In genomic region chr12:67832155-67832554, GRCh38 we compare ENCODE assay signal across 31 cellular contexts.
"Had no signal": no experiment of that assay in that cellular context is flagged by ENCODE, and none has a peak within 500 bp of the region (broad histone marks: within the 10 kb centered on the region; RNA-seq: fewer than 3 reads in every experiment).

No MANE protein-coding gene starts in this region.

- H3K4me2 ChIP-seq: neural progenitor cell, smooth muscle cell had no signal

- DNase-seq: natural killer cell; occipital lobe; ovary; posterior cingulate gyrus; psoas muscle; right cardiac atrium; spleen; stimulated activated CD4-positive, alpha-beta T cell treated with anti-CD3 and anti-CD28 coated beads, Interleukin-12 subunit alpha, Interleukin-12 subunit beta, amount 100 ng/mL, for 4 hours; stimulated activated CD4-positive, alpha-beta T cell treated with anti-CD3 and anti-CD28 coated beads, Interleukin-1b, Interleukin-23, amount 100 ng/mL, for 48 hours; stimulated activated CD4-positive, alpha-beta T cell treated with anti-CD3 and anti-CD28 coated beads, Interleukin-4, amount 100 ng/mL, for 1 hour; stimulated activated CD4-positive, alpha-beta T cell treated with anti-CD3 and anti-CD28 coated beads, Interleukin-4, amount 100 ng/mL, for 4 hours; stimulated activated CD8-positive, alpha-beta memory T cell treated with anti-CD3 and anti-CD28 coated beads, Interleukin-4, amount 100 ng/mL, for 48 hours; stimulated activated naive CD4-positive, alpha-beta T cell; stimulated activated naive CD8-positive, alpha-beta T cell treated with anti-CD3 and anti-CD28 coated beads, Interleukin-15, amount 100 ng/mL, for 72 hours; stimulated activated naive CD8-positive, alpha-beta T cell treated with anti-CD3 and anti-CD28 coated beads, Interleukin-15, Interleukin-2, amounts not matched to agents 100 U/mL and 50 U/mL, for 24 hours; substantia nigra; testis; tibial artery; transverse colon; upper lobe of right lung; uterus had no signal

- H3K4me3 ChIP-seq: neural progenitor cell, ovary, psoas muscle, skin epidermis, smooth muscle cell, spleen, suprapubic skin, testis, tibial artery, transverse colon, upper lobe of right lung, uterus had no signal

- H3K79me2 ChIP-seq: parathyroid adenoma had no signal

- H3K27me3 Mint-ChIP-seq: progenitor cell of endocrine pancreas; stimulated activated memory B cell treated with anti-CD40 and anti-IgM and Interleukin-4, amounts not matched to agents 10 μg/mL and 1 μg/mL and 100 μg/mL, for 72 hours; stimulated activated naive CD8-positive, alpha-beta T cell treated with anti-CD3 and anti-CD28 coated beads, Interleukin-15, amount 100 ng/mL, for 72 hours; type B pancreatic cell had no signal

- H3K4me1 ChIP-seq: neural progenitor cell, parathyroid adenoma, spleen, suprapubic skin, testis, upper lobe of right lung, uterus had no signal

- H3K27ac ChIP-seq: neural progenitor cell, ovary, parathyroid adenoma, psoas muscle, skin epidermis, spleen, suprapubic skin, testis, tibial artery, transverse colon, upper lobe of right lung, uterus had no signal

- H3K9ac ChIP-seq: neural progenitor cell, parathyroid adenoma had no signal

- H3K27me3 ChIP-seq: neural progenitor cell, ovary, spleen, suprapubic skin, testis, tibial artery, transverse colon, upper lobe of right lung, uterus had no signal

- H3K36me3 ChIP-seq: neural progenitor cell, ovary, spleen, suprapubic skin, tibial artery, transverse colon, upper lobe of right lung, uterus had no signal

- H3K4me3 Mint-ChIP-seq: natural killer cell; nephron; neural progenitor cell; stimulated activated memory B cell treated with anti-CD40 and anti-IgM and Interleukin-4, amounts not matched to agents 10 μg/mL and 1 μg/mL and 100 μg/mL, for 72 hours; stimulated activated naive CD8-positive, alpha-beta T cell treated with anti-CD3 and anti-CD28 coated beads, Interleukin-15, amount 100 ng/mL, for 72 hours; type B pancreatic cell had no signal

- ATAC-seq: natural killer cell; psoas muscle; right cardiac atrium; sciatic nerve; stimulated activated memory B cell treated with anti-CD40 and anti-IgM and Interleukin-4, amounts not matched to agents 10 μg/mL and 1 μg/mL and 100 μg/mL, for 72 hours; stimulated activated naive CD8-positive, alpha-beta T cell treated with anti-CD3 and anti-CD28 coated beads, Interleukin-15, amount 100 ng/mL, for 72 hours; stimulated activated naive CD8-positive, alpha-beta T cell treated with anti-CD3 and anti-CD28 coated beads, Interleukin-15, Interleukin-2, amounts not matched to agents 100 U/mL and 50 U/mL, for 24 hours; upper lobe of right lung had no signal

- H3K9me3 Mint-ChIP-seq: natural killer cell, type B pancreatic cell had no signal

- H3K9me3 ChIP-seq: ovary, psoas muscle, suprapubic skin, testis, tibial artery, transverse colon, upper lobe of right lung, uterus had no signal

- H2AFZ ChIP-seq: neural progenitor cell, parathyroid adenoma had no signal

- H3K36me3 Mint-ChIP-seq: neural progenitor cell; stimulated activated memory B cell treated with anti-CD40 and anti-IgM and Interleukin-4, amounts not matched to agents 10 μg/mL and 1 μg/mL and 100 μg/mL, for 72 hours; type B pancreatic cell had no signal

- H3K27ac Mint-ChIP-seq: natural killer cell; nephron; neural progenitor cell; progenitor cell of endocrine pancreas; stimulated activated memory B cell treated with anti-CD40 and anti-IgM and Interleukin-4, amounts not matched to agents 10 μg/mL and 1 μg/mL and 100 μg/mL, for 72 hours; stimulated activated naive CD8-positive, alpha-beta T cell treated with anti-CD3 and anti-CD28 coated beads, Interleukin-15, amount 100 ng/mL, for 72 hours; type B pancreatic cell had no signal
